In genomic region chr20:1247689-1248088, GRCh38 we compare ENCODE assay signal across 2 cellular contexts.
TF ChIP-seq lines count a peak whose summit lies in the region.

No MANE protein-coding gene starts in this region.

TF ChIP-seq in GM12891, 5 proteins besides CTCF, POLR2A, EP300 and RAD21:
- TF ChIP-seq SPI1 (IDR thresholded peaks at IDR 0.05; ENCODE audit: low read depth, low read length) (peak; percentile 23; the same call in 1 of the 2 replicates), TAF1 (IDR thresholded peaks at IDR 0.05; ENCODE audit: low read depth, low read length) (no peak), POU2F2 (IDR thresholded peaks at IDR 0.05; ENCODE audit: low read depth, low read length) (no peak), POLR2AphosphoS5 (IDR thresholded peaks at IDR 0.05; ENCODE audit: low read depth, low read length) (no peak), PAX5 (IDR thresholded peaks at IDR 0.05; ENCODE audit: insufficient read depth, low read length, severe bottlenecking) (no peak)

TF ChIP-seq in GM12878, 131 proteins besides CTCF, POLR2A, EP300 and RAD21:
- no peak for TF ChIP-seq SIN3A (IDR thresholded peaks at IDR 0.05; ENCODE audit: low read depth, low read length)
- TF ChIP-seq ZSCAN29 (IDR thresholded peaks at IDR 0.05), result no peak
- no peak for TF ChIP-seq POLR2AphosphoS5 (IDR thresholded peaks at IDR 0.05; ENCODE audit: low read length)
- TF ChIP-seq NR2C2 (IDR thresholded peaks at IDR 0.05; ENCODE audit: borderline replicate concordance, control insufficient read depth, insufficient read length, low read depth), result no peak
- no peak for TF ChIP-seq TCF7 (IDR thresholded peaks at IDR 0.05; ENCODE audit: borderline replicate concordance)
- no peak for TF ChIP-seq IRF4 (IDR thresholded peaks at IDR 0.05; ENCODE audit: low read depth, low read length)
- TF ChIP-seq CHD1 (IDR thresholded peaks at IDR 0.05; ENCODE audit: low read depth, low read length), result no peak
- no peak for TF ChIP-seq ZZZ3 (IDR thresholded peaks at IDR 0.05; ENCODE audit: control insufficient read depth, insufficient read length, low read depth)
- no peak for TF ChIP-seq POU2F2 (IDR thresholded peaks at IDR 0.05; ENCODE audit: borderline replicate concordance, low read depth, low read length)
- TF ChIP-seq SPI1 (IDR thresholded peaks at IDR 0.05; ENCODE audit: borderline replicate concordance, insufficient read depth, low read depth, low read length), result no peak
- no peak for TF ChIP-seq POLR2AphosphoS2 (IDR thresholded peaks at IDR 0.05; ENCODE audit: low read depth, low read length)
- no peak for TF ChIP-seq ESRRA (IDR thresholded peaks at IDR 0.05; ENCODE audit: low read length)
- no peak for TF ChIP-seq PAX5 (IDR thresholded peaks at IDR 0.05; ENCODE audit: borderline replicate concordance, low read depth, low read length)
- TF ChIP-seq SMAD1 (IDR thresholded peaks at IDR 0.05; ENCODE audit: low read depth, partially characterized antibody), result no peak
- TF ChIP-seq SP1 (IDR thresholded peaks at IDR 0.05; ENCODE audit: low read depth, low read length), result no peak
- TF ChIP-seq IKZF2 (IDR thresholded peaks at IDR 0.05), result no peak
- TF ChIP-seq, protein P1, sequence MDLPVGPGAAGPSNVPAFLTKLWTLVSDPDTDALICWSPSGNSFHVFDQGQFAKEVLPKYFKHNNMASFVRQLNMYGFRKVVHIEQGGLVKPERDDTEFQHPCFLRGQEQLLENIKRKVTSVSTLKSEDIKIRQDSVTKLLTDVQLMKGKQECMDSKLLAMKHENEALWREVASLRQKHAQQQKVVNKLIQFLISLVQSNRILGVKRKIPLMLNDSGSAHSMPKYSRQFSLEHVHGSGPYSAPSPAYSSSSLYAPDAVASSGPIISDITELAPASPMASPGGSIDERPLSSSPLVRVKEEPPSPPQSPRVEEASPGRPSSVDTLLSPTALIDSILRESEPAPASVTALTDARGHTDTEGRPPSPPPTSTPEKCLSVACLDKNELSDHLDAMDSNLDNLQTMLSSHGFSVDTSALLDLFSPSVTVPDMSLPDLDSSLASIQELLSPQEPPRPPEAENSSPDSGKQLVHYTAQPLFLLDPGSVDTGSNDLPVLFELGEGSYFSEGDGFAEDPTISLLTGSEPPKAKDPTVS (IDR thresholded peaks at IDR 0.05; ENCODE audit: low read depth, low read length), result no peak
- TF ChIP-seq NR2C1 (IDR thresholded peaks at IDR 0.05), result no peak
